In the genomic region with DNA sequence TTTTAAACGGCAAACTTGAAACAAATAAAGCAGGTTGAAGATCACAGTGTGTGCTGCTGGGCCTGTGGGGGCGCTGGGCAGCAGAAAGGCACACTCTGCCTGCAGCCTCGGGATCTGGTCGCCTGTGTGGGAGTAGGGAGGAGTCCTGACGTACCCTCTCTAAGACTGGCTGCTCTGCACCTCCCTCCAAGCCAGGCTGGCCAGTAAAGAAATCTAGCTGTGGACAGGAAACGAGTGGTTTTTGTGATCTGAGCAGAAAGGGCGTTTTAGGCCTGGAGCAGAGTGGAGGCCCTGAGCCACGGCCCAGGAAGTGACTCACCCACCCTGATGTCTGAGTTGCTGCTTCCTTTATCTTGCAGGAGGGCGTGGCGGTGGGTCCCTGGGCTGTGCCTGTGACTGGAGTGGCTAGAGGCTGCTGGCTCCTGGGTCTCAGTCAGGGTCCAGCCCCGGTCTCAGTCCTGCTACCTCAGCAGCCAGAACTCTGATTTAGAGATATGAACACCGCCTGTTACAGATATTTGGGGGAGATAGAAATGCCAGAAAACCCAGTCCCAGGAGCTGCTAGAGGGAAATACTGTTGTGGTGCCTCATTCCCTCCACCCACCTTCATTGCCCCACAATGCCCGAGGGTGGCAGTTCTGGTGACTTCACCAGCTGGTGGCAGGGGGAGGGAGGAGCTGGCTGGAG, we compare ENCODE assay signal across 8 cellular contexts.
DNase-seq lines count a peak whose midpoint lies in the region; ATAC-seq lines count a peak whose summit lies in the region.

No MANE protein-coding gene starts in this region.

- peak; percentile 91 for ATAC-seq in HG02642 (IDR thresholded peaks at IDR 0.05; ENCODE audit: poor library complexity, unreplicated experiment)

- DNase-seq in NCI-H1417 (lab: John Stamatoyannopoulos, UW): peak; percentile 8 to 50 (median 19)
- no peak for DNase-seq in NCI-H1417 treated with DMSO at 0.1 percent for 48 hours (lab: John Stamatoyannopoulos, UW)
- DNase-seq in NCI-H1930 (lab: John Stamatoyannopoulos, UW): peak; percentile 45 to 49
- DNase-seq in activated CD4-positive, CD25-positive, alpha-beta regulatory T cell (lab: John Stamatoyannopoulos, UW): peak; percentile 56 to 81 (median 68)
- DNase-seq in central memory CD4-positive, alpha-beta T cell: peak; percentile 86
- peak; percentile 99 for DNase-seq in kidney tubule cell (ENCODE audit: low spot score)
- DNase-seq in stimulated activated CD4-positive, alpha-beta T cell treated with anti-CD3 and anti-CD28 coated beads, Interleukin-1b, Interleukin-23, amount 100 ng/mL, for 1 hour (ENCODE audit: low read depth in 2 of 2): peak; percentile 55 to 63
